14 cellular contexts compared by ENCODE assay signal in the genomic region with DNA sequence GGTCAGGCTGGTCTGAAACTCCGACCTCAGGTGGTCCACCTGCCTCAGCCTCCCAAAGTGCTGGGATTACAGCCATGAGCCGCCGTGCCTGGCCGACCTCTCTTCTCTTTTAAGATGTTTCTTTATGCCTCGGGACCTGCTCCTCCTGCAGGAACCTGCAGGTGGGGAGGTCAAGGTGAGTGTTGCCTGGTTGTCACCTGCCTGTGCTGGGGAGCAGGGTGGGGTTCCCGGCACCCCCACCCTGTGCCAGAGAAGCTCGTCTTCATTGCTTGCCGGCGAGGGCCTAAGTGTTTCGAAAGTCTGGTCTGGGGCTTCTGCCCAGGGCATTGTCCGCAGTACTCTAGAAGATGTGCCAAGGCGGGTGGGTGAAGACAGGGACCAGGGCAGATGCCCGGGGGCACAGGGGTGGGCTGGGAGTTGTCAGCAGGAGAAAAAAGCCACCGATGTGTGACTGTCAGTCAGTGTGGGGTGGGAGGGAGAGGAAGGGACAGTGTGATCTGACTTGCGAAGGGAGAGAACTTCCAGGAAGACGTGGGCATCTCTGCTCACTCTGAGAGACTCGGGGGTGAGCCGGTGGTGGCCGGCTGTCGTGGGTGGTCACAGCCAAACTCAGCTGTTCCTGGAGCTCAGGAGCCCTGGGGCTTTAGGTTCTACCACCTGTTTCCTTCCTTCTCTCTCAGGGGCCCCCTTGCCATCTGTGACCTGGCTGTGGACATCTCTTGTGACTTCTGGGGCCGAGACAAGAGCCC. TPM values are rescaled to one million over a fixed set of nuclear protein-coding genes. Genes with fewer than 3 reads are reported as not detected.
DNase-seq lines count a peak whose midpoint lies in the region; ATAC-seq and TF ChIP-seq lines count a peak whose summit lies in the region.
"Had no signal": no experiment of that assay in that cellular context is flagged by ENCODE, and none has a peak within 500 bp of the region (broad histone marks: within the 10 kb centered on the region; RNA-seq: fewer than 3 reads in every experiment).

No MANE protein-coding gene starts in this region.

- H3K27me3 ChIP-seq in SJCRH30: no peaks in the 10 kb centered on the region
- H3K27me3 ChIP-seq in dorsolateral prefrontal cortex: no peaks in the 10 kb centered on the region
- H3K27me3 ChIP-seq in lower lobe of right lung (ENCODE audit: low read depth): no peaks in the 10 kb centered on the region
- H3K27me3 ChIP-seq in MG63: no peaks in the 10 kb centered on the region
- no peaks in the 10 kb centered on the region for H3K27me3 ChIP-seq in gastrocnemius medialis
- H3K27me3 ChIP-seq: colonic mucosa had no signal

- H3K27ac ChIP-seq in SJCRH30 (peak overlapping the region; percentile 91), dorsolateral prefrontal cortex (peak overlapping the region; percentile 29 to 100 (median 98)), lower lobe of right lung (no peak overlapping the region), temporal lobe (ENCODE audit: low read depth, low read length) (peak overlapping the region; percentile 59), gastrocnemius medialis (no peak overlapping the region)
- H3K27ac ChIP-seq: colonic mucosa had no signal

- peaks cover 12% of the 10 kb centered on the region for H3K36me3 ChIP-seq in SJCRH30
- H3K36me3 ChIP-seq in lower lobe of right lung: no peaks in the 10 kb centered on the region
- peaks cover 47% of the 10 kb centered on the region for H3K36me3 ChIP-seq in MG63
- H3K36me3 ChIP-seq in gastrocnemius medialis: no peaks in the 10 kb centered on the region
- H3K36me3 ChIP-seq: colonic mucosa had no signal

- ATAC-seq in lower lobe of right lung (no peak), gastrocnemius medialis (no peak)
- ATAC-seq: activated naive CD4-positive, alpha-beta T cell treated with anti-CD3 and anti-CD28 coated beads, Interleukin-2, amount 50 U/mL, for 72 hours; stimulated activated memory B cell treated with anti-CD40 and anti-IgM and Interleukin-4, amounts not matched to agents 10 μg/mL and 1 μg/mL and 100 μg/mL, for 72 hours had no signal

- H3K9me3 ChIP-seq in SJCRH30 (replicated peaks) (no peaks in the 10 kb centered on the region), lower lobe of right lung (no peaks in the 10 kb centered on the region), MG63 (no peaks in the 10 kb centered on the region), gastrocnemius medialis (no peaks in the 10 kb centered on the region)
- H3K9me3 ChIP-seq: colonic mucosa had no signal

- H3K4me3 ChIP-seq in SJCRH30: peak overlapping the region; percentile 52
- H3K4me3 ChIP-seq in dorsolateral prefrontal cortex: peak overlapping the region; percentile 20 to 73 (median 52)
- H3K4me3 ChIP-seq in lower lobe of right lung: no peak overlapping the region
- H3K4me3 ChIP-seq in MG63: no peak overlapping the region
- H3K4me3 ChIP-seq in gastrocnemius medialis: no peak overlapping the region
- H3K4me3 ChIP-seq: colonic mucosa had no signal

- in situ Hi-C loops in gastrocnemius medialis (cut with MboI; ENCODE audit: low sequenced_read_pairs in 4 of 4): no loop called here

- intact Hi-C loops in dorsolateral prefrontal cortex (cut with DNase I): loop anchor here in 1 of 2 donors (5.0 kb wide), 1 partner anchor 55 kb away; no protein-coding TSS in a partner anchor
- intact Hi-C loops in lower lobe of right lung (cut with DNase I): no loop called here
- intact Hi-C loops in gastrocnemius medialis (cut with DNase I; ENCODE audit: low total_unique reads): no loop called here

- H3K4me1 ChIP-seq in SJCRH30 (peaks cover 45% of the 10 kb centered on the region), lower lobe of right lung (peaks cover 9% of the 10 kb centered on the region), gastrocnemius medialis (no peaks in the 10 kb centered on the region)
- H3K4me1 ChIP-seq: colonic mucosa had no signal

- no peak for TF ChIP-seq POLR2A in gastrocnemius medialis (IDR thresholded peaks at IDR 0.05)

- TF ChIP-seq CTCF in dorsolateral prefrontal cortex (IDR thresholded peaks at IDR 0.05 in 54 of 56, conservative IDR thresholded peaks at IDR 0.05 in 2 of 56; ENCODE audit: low read depth in 1 of 56, partially characterized antibody in 56 of 56) (no peak), lower lobe of right lung (IDR thresholded peaks at IDR 0.05) (no peak), gastrocnemius medialis (IDR thresholded peaks at IDR 0.05 in 4 of 5, conservative IDR thresholded peaks at IDR 0.05 in 1 of 5) (no peak)

- DNase-seq in SJCRH30: peak; percentile 95 to 98
- DNase-seq in dorsolateral prefrontal cortex: peak in 5 of 10 donors; percentile 35 to 65 (median 44)
- DNase-seq in lower lobe of right lung: peak; percentile 20
- DNase-seq in T1000 (lab: John Stamatoyannopoulos, UW): no peak
- DNase-seq in MG63: no peak
- DNase-seq in gastrocnemius medialis: no peak
- DNase-seq: CD8-positive, alpha-beta memory T cell; colonic mucosa; NCI-H1092; NCI-H510A; stimulated activated CD4-positive, alpha-beta T cell treated with anti-CD3 and anti-CD28 coated beads, Interleukin-2, amount 100 ng/mL, for 48 hours had no signal

RNA-seq across cellular contexts. Expression of a gene that starts 36.1 kb away (rescaled TPM):
- 32.5 and 33.4 TPM in 2 replicates for total RNA-seq in SJCRH30 (2014; rRNA removed; shearing (Covaris generic))
- total RNA-seq in dorsolateral prefrontal cortex: 100 to 1,000 TPM in 47 of 120 experiments, 10 to 100 TPM in 73; 41.0 to 257 (median 86.5) TPM
- 4.5 TPM for total RNA-seq in lower lobe of right lung
- 6.6 TPM for total RNA-seq in temporal lobe
- 21.8 and 35.5 TPM in 2 replicates for total RNA-seq in MG63 (2014; rRNA removed; shearing (Covaris generic); ENCODE audit: low replicate concordance)
- 10 to 100 TPM in 1 of 4 donors, 1 to 10 TPM in 3; 3.9 to 17.0 (median 7.0) TPM for total RNA-seq in gastrocnemius medialis

Comparison
In these comparisons a context has a peak if more than half of its experiments do, and no peak if none do; other contexts are left out.
1. DNase-seq: peak in SJCRH30 (2 of 2) and lower lobe of right lung (single experiment); none in T1000 (single experiment), MG63 (single experiment) and gastrocnemius medialis (0 of 2).
2. H3K27ac ChIP-seq: peak in SJCRH30 (single experiment), dorsolateral prefrontal cortex (59 of 59) and temporal lobe (single experiment); none in lower lobe of right lung (single experiment) and gastrocnemius medialis (0 of 4).
3. H3K4me3 ChIP-seq: peak in SJCRH30 (single experiment) and dorsolateral prefrontal cortex (59 of 59); none in lower lobe of right lung (single experiment), MG63 (single experiment) and gastrocnemius medialis (0 of 4).